8 cellular contexts compared by ENCODE assay signal in the genomic region with DNA sequence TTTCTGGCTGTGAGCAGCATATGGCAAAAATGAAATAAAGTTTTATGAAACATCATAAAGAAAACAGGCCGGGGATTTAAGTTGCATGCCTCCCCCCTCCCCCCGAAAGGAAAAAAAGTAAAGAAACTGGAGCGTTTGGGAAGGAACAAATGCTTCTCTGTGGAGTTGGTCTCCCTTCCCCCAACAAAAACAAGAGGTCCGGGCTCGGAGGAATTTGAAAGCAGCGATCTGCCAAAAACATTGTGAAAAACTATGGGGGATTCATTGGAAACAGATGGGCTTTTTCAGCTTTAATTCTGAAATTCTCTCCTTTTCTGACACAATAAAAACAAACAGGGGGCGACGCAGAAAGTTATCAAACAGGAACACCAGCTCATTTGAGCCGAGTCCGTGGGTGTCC. TPM values are rescaled to one million over a fixed set of nuclear protein-coding genes. Genes with fewer than 3 reads are reported as not detected.
A peak's percentile ranks its signal among the peaks of the same experiment; 100 is the strongest.
DNase-seq lines count a peak whose midpoint lies in the region; ATAC-seq and TF ChIP-seq lines count a peak whose summit lies in the region.

No MANE protein-coding gene starts in this region.

- H3K4me3 ChIP-seq in heart right ventricle (peak overlapping the region; percentile 55 to 84 (median 72)), ectodermal cell (ENCODE audit: insufficient read depth, low read depth, low read length) (peak overlapping the region; percentile 64), muscle layer of duodenum (ENCODE audit: low read depth in 1 of 2, low read length in 2 of 2) (peak overlapping the region; percentile 70 to 81), aorta (ENCODE audit: low read length in 2 of 2) (peak overlapping the region; percentile 64 to 72)

- ATAC-seq in heart right ventricle, result peak in 5 of 8 donors; percentile 13 to 35 (median 30)
- ATAC-seq in Right ventricle myocardium superior (ENCODE audit: poor library complexity), result no peak
- ATAC-seq in aorta (ENCODE audit: low FRiP score), result no peak
- no peak for ATAC-seq in GM18870 (IDR thresholded peaks at IDR 0.05; ENCODE audit: unreplicated experiment)

- H3K9me3 ChIP-seq in heart right ventricle (no peaks in the 10 kb centered on the region), ectodermal cell (ENCODE audit: control insufficient read depth, low read length) (no peaks in the 10 kb centered on the region), muscle layer of duodenum (ENCODE audit: control insufficient read depth in 1 of 2, low read length in 2 of 2) (no peaks in the 10 kb centered on the region), aorta (ENCODE audit: control insufficient read depth, low read length) (no peaks in the 10 kb centered on the region)

- H3K27me3 ChIP-seq in heart right ventricle (peaks cover 0 to 55% (median 9%) of the 10 kb centered on the region in 7 donors), ectodermal cell (ENCODE audit: control insufficient read depth, insufficient read depth, low read length, poor library complexity, severe bottlenecking) (no peaks in the 10 kb centered on the region), muscle layer of duodenum (ENCODE audit: low read depth, low read length) (peaks cover 21% of the 10 kb centered on the region), aorta (ENCODE audit: control insufficient read depth in 1 of 2, insufficient read depth in 2 of 2, low read length in 1 of 2) (no peaks in the 10 kb centered on the region)

- TF ChIP-seq CTCF in heart right ventricle (IDR thresholded peaks at IDR 0.05) (no peak), GM10266 (IDR thresholded peaks at IDR 0.05; ENCODE audit: control insufficient read depth, insufficient read depth, low read depth, missing control alignments) (no peak)

- intact Hi-C loops in heart right ventricle (cut with DNase I), result loop anchor here in 1 of 10 donors (10.0 kb wide), 1 partner anchor 913 kb away; no protein-coding TSS in a partner anchor
- intact Hi-C loops in Right ventricle myocardium superior (cut with DNase I), result no loop called here
- intact Hi-C loops in aorta (cut with DNase I), result loop anchor here (5.0 kb wide), 3 partner anchors 35 to 270 kb away; no protein-coding TSS in a partner anchor

- 2 to 3% methylated on average over 10 of the region's 10 CpGs for WGBS in heart right ventricle, 2 donors
- 0% methylated on average over 10 of the region's 10 CpGs for WGBS in ectodermal cell, 2 experiments
- 1% methylated on average over 10 of the region's 10 CpGs for WGBS in aorta, 2 donors

- H3K4me1 ChIP-seq in heart right ventricle (peaks cover 0 to 58% (median 23%) of the 10 kb centered on the region in 9 donors), ectodermal cell (ENCODE audit: control insufficient read depth, insufficient read depth, low read length) (peaks cover 62% of the 10 kb centered on the region), muscle layer of duodenum (ENCODE audit: control insufficient read depth in 1 of 2, insufficient read depth in 2 of 2, low read length in 2 of 2) (peaks cover 8 to 14% of the 10 kb centered on the region in 2 donors), aorta (ENCODE audit: control insufficient read depth in 1 of 2, insufficient read depth in 2 of 2, low read length in 2 of 2) (no peaks in the 10 kb centered on the region)

- no peak for DNase-seq in heart right ventricle
- no peak for DNase-seq in Right ventricle myocardium superior
- DNase-seq in aorta, result no peak
- no peak for DNase-seq in GM10266 (ENCODE audit: extremely low spot score)
- DNase-seq in NCI-H1436 (lab: John Stamatoyannopoulos, UW), result no peak

- H3K27ac ChIP-seq in heart right ventricle (peak overlapping the region; percentile 58 to 89 (median 82)), ectodermal cell (ENCODE audit: insufficient read depth, low read depth, low read length, poor library complexity, severe bottlenecking) (peak overlapping the region; percentile 57), muscle layer of duodenum (ENCODE audit: low read length) (peak overlapping the region; percentile 90), aorta (ENCODE audit: low read depth in 1 of 2, low read length in 2 of 2) (no peak overlapping the region)

- no peaks in the 10 kb centered on the region for H3K36me3 ChIP-seq in heart right ventricle
- H3K36me3 ChIP-seq in ectodermal cell (ENCODE audit: control insufficient read depth, insufficient read depth, low read length), result peaks cover 10% of the 10 kb centered on the region
- no peaks in the 10 kb centered on the region for H3K36me3 ChIP-seq in muscle layer of duodenum (ENCODE audit: control insufficient read depth in 1 of 2, insufficient read depth in 2 of 2, low read length in 2 of 2)
- no peaks in the 10 kb centered on the region for H3K36me3 ChIP-seq in aorta (ENCODE audit: control insufficient read depth in 1 of 2, insufficient read depth in 2 of 2, low read length in 1 of 2)

RNA-seq across cellular contexts. Expression of gene RGMA, which starts 17.0 kb away (rescaled TPM):
- total RNA-seq in heart right ventricle, result 10 to 100 TPM in 5 of 10 donors, 1 to 10 TPM in 5; 4.9 to 33.8 (median 10.9) TPM
- polyA plus RNA-seq in heart right ventricle, result 10 to 100 TPM in 1 of 2 donors, 1 to 10 TPM in 1; 7.3 to 11.9 TPM
- total RNA-seq in Right ventricle myocardium superior, result 25.0 TPM
- 143 TPM for polyA plus RNA-seq in ectodermal cell (2013, experiment 1 of 4)
- 162 TPM for polyA plus RNA-seq in ectodermal cell (2013, experiment 2 of 4)
- polyA plus RNA-seq in ectodermal cell (2013, experiment 3 of 4), result 143 TPM
- polyA plus RNA-seq in ectodermal cell (2013, experiment 4 of 4), result 155 TPM
- total RNA-seq in aorta, result 10 to 100 TPM; 25.3 to 50.3 TPM
- polyA plus RNA-seq in aorta, result 10 to 100 TPM in 1 of 2 donors, 1 to 10 TPM in 1; 4.4 to 13.4 TPM

Comparison
In these comparisons a context has a peak if more than half of its experiments do, and no peak if none do; other contexts are left out.
1. ATAC-seq: peak in heart right ventricle (5 of 8); none in Right ventricle myocardium superior (single experiment), aorta (single experiment) and GM18870 (single experiment).
2. H3K27ac ChIP-seq: peak in heart right ventricle (10 of 10), ectodermal cell (single experiment) and muscle layer of duodenum (single experiment); none in aorta (0 of 2).
3. Peak in every context shown above with its lines, with median percentiles within 50 percentile points of each other: H3K4me3 ChIP-seq.